Comparison of ENCODE assay signal across 8 cellular contexts in the genomic region with DNA sequence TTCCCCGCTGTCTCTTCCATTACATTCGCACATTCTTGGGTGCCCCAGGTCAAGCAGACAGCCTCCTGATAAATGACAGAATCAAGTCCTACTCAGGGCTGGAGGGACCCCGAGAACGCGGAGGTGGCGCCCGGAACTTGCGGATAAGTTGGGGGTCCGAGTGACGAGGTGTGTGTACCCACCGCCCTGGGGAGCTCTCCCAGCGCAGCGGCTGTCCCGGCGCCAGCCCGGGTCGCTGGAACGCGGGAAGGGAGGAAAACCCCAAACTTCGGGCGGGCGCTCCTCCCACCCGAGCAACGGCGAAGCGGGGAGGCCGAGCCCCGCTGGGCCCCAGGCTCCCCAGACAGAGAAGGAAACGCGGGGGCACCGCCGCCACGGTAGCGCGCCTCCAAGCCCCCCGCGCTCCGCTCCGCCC. TPM values are rescaled to one million over a fixed set of nuclear protein-coding genes. Genes with fewer than 3 reads are reported as not detected.
DNase-seq lines count a peak whose midpoint lies in the region; ATAC-seq, FAIRE-seq and TF ChIP-seq lines count a peak whose summit lies in the region.

No MANE protein-coding gene starts in this region.

- peaks cover 52% of the 10 kb centered on the region for H3K79me2 ChIP-seq in Karpas-422 (ENCODE audit: low read length)

- no peaks in the 10 kb centered on the region for H3K27me3 ChIP-seq in Karpas-422 (ENCODE audit: low read length)
- H3K27me3 ChIP-seq in bronchial epithelial cell (ENCODE audit: control insufficient read depth, insufficient read depth, low read length): no peaks in the 10 kb centered on the region

- no peaks in the 10 kb centered on the region for H3K9me3 Mint-ChIP-seq in activated CD4-positive, alpha-beta T cell treated with anti-CD3 and anti-CD28 coated beads, Interleukin-2, amount 10 ng/mL, durations not matched to agents 24 days and 14 days

- peak overlapping the region; percentile 91 for H3K4me3 Mint-ChIP-seq in activated CD4-positive, alpha-beta T cell treated with anti-CD3 and anti-CD28 coated beads, Interleukin-2, amount 10 ng/mL, durations not matched to agents 24 days and 14 days

- no peak for DNase-seq in activated CD4-positive, alpha-beta T cell treated with anti-CD3 and anti-CD28 coated beads, Interleukin-2, amount 10 ng/mL, durations not matched to agents 24 days and 14 days
- DNase-seq in activated CD4-positive, alpha-beta T cell treated with anti-CD3 and anti-CD28 coated beads, Interleukin-2, amount 50 U/mL, for 48 hours: no peak
- DNase-seq in Karpas-422 (peak; percentile 74), bronchial epithelial cell (ENCODE audit: low read depth) (peak; percentile 10), mesenteric fat pad (ENCODE audit: low spot score) (peak; percentile 89), kidney glomerular epithelial cell (lab: John Stamatoyannopoulos, UW) (no peak), putamen (ENCODE audit: low spot score) (no peak)

- peak overlapping the region; percentile 89 for H3K27ac Mint-ChIP-seq in activated CD4-positive, alpha-beta T cell treated with anti-CD3 and anti-CD28 coated beads, Interleukin-2, amount 10 ng/mL, durations not matched to agents 24 days and 14 days

- peak overlapping the region; percentile 100; the same call in 1 of the 2 replicates for H2AFZ ChIP-seq in Karpas-422 (ENCODE audit: low read length)

- H3K9me3 ChIP-seq in Karpas-422 (ENCODE audit: low read length): no peaks in the 10 kb centered on the region

- H3K9ac ChIP-seq in Karpas-422 (ENCODE audit: low read length): peak overlapping the region; percentile 98

- peaks cover 7% of the 10 kb centered on the region for H3K27me3 Mint-ChIP-seq in activated CD4-positive, alpha-beta T cell treated with anti-CD3 and anti-CD28 coated beads, Interleukin-2, amount 10 ng/mL, durations not matched to agents 24 days and 14 days

- peaks cover 43% of the 10 kb centered on the region for H3K4me1 ChIP-seq in Karpas-422 (ENCODE audit: low read length)

- peak overlapping the region; percentile 100 for H3K4me2 ChIP-seq in Karpas-422 (ENCODE audit: low read depth, low read length, poor library complexity, severe bottlenecking)

- no peak for FAIRE-seq in bronchial epithelial cell (lab: Jason Lieb, UNC)

- no peak for ATAC-seq in HG02970 (IDR thresholded peaks at IDR 0.05; ENCODE audit: low FRiP score, unreplicated experiment)

- H3K9me2 ChIP-seq in Karpas-422 (replicated peaks; ENCODE audit: insufficient read depth, low read length): no peaks in the 10 kb centered on the region

- peak overlapping the region; percentile 89 for H3K4me3 ChIP-seq in Karpas-422 (ENCODE audit: low read length)
- H3K4me3 ChIP-seq in bronchial epithelial cell (ENCODE audit: low read depth, low read length): peak overlapping the region; percentile 62

- peak overlapping the region; percentile 79 for H3K27ac ChIP-seq in Karpas-422 (ENCODE audit: low read length)

- H4K20me1 ChIP-seq in Karpas-422 (ENCODE audit: insufficient read depth, low read depth, low read length): no peaks in the 10 kb centered on the region

- H3K4me1 Mint-ChIP-seq in activated CD4-positive, alpha-beta T cell treated with anti-CD3 and anti-CD28 coated beads, Interleukin-2, amount 10 ng/mL, durations not matched to agents 24 days and 14 days: peaks cover 40% of the 10 kb centered on the region

- H3K36me3 ChIP-seq in Karpas-422 (ENCODE audit: insufficient read depth, low read length): no peaks in the 10 kb centered on the region
- H3K36me3 ChIP-seq in bronchial epithelial cell (ENCODE audit: control insufficient read depth, insufficient read depth, low read length): no peaks in the 10 kb centered on the region

- H3K36me3 Mint-ChIP-seq in activated CD4-positive, alpha-beta T cell treated with anti-CD3 and anti-CD28 coated beads, Interleukin-2, amount 10 ng/mL, durations not matched to agents 24 days and 14 days (ENCODE audit: low read depth): peaks cover 17% of the 10 kb centered on the region

- TF ChIP-seq CTCF in bronchial epithelial cell (IDR thresholded peaks at IDR 0.05; ENCODE audit: insufficient read depth, low read length, severe bottlenecking): no peak

- intact Hi-C loops in activated CD4-positive, alpha-beta T cell treated with anti-CD3 and anti-CD28 coated beads, Interleukin-2, amount 10 ng/mL, durations not matched to agents 24 days and 14 days (cut with micrococcal nuclease): loop anchor here (1.0 kb wide), 2 partner anchors 48 to 175 kb away; a partner anchor contains a TSS

RNA-seq across cellular contexts. Expression of a gene that starts 0.6 kb away (rescaled TPM):
- total RNA-seq in activated CD4-positive, alpha-beta T cell treated with anti-CD3 and anti-CD28 coated beads, Interleukin-2, amount 10 ng/mL, durations not matched to agents 24 days and 14 days: 99.0 and 102 TPM in 2 replicates
- total RNA-seq in Karpas-422 (2014; rRNA removed; shearing (Covaris generic); ENCODE audit: low replicate concordance): 30.2 and 80.0 TPM in 2 replicates
- 6.1 and 8.2 TPM in 2 replicates for total RNA-seq in bronchial epithelial cell
- 24.7 TPM for total RNA-seq in mesenteric fat pad

RNA-seq across cellular contexts. Expression of a gene that starts 23.8 kb away (rescaled TPM):
- 14.6 and 16.5 TPM in 2 replicates for total RNA-seq in activated CD4-positive, alpha-beta T cell treated with anti-CD3 and anti-CD28 coated beads, Interleukin-2, amount 10 ng/mL, durations not matched to agents 24 days and 14 days
- 3.0 and 7.0 TPM in 2 replicates for total RNA-seq in Karpas-422 (2014; rRNA removed; shearing (Covaris generic); ENCODE audit: low replicate concordance)
- total RNA-seq in bronchial epithelial cell (4.5 and 6.4 TPM in 2 replicates), mesenteric fat pad (7.2 TPM)

RNA-seq across cellular contexts. Expression of a gene that starts 48.6 kb away (rescaled TPM):
- total RNA-seq in activated CD4-positive, alpha-beta T cell treated with anti-CD3 and anti-CD28 coated beads, Interleukin-2, amount 10 ng/mL, durations not matched to agents 24 days and 14 days: 46.2 and 51.6 TPM in 2 replicates
- total RNA-seq in Karpas-422 (2014; rRNA removed; shearing (Covaris generic); ENCODE audit: low replicate concordance): 24.4 and 47.5 TPM in 2 replicates
- total RNA-seq in bronchial epithelial cell (73.5 and 94.2 TPM in 2 replicates), mesenteric fat pad (48.7 TPM)

Comparison
In these comparisons a context has a peak if more than half of its experiments do, and no peak if none do; other contexts are left out.
1. DNase-seq: peak in Karpas-422 (single experiment), bronchial epithelial cell (single experiment) and mesenteric fat pad (single experiment); none in activated CD4-positive, alpha-beta T cell treated with anti-CD3 and anti-CD28 coated beads, Interleukin-2, amount 10 ng/mL, durations not matched to agents 24 days and 14 days (single experiment), activated CD4-positive, alpha-beta T cell treated with anti-CD3 and anti-CD28 coated beads, Interleukin-2, amount 50 U/mL, for 48 hours (0 of 2), kidney glomerular epithelial cell (single experiment) and putamen (single experiment).